22 cellular contexts compared by ENCODE assay signal in genomic region chr5:106321242-106321641, GRCh38.
DNase-seq lines count a peak whose midpoint lies in the region; ATAC-seq, FAIRE-seq and TF ChIP-seq lines count a peak whose summit lies in the region.
"Had no signal": no experiment of that assay in that cellular context is flagged by ENCODE, and none has a peak within 500 bp of the region (broad histone marks: within the 10 kb centered on the region; RNA-seq: fewer than 3 reads in every experiment).

No MANE protein-coding gene starts in this region.

- H2BK120ac ChIP-seq in H9 (ENCODE audit: low read depth, low read length, poor library complexity, severe bottlenecking), result no peak overlapping the region

- H3K27ac Mint-ChIP-seq in H9, result peak overlapping the region in 2 of 3 experiments; percentile 56 to 69; a peak in 2 of 7 replicates
- H3K27ac Mint-ChIP-seq in type B pancreatic cell, result no peak overlapping the region
- H3K27ac Mint-ChIP-seq in HFFc6, result no peak overlapping the region
- H3K27ac Mint-ChIP-seq: CD4-positive, alpha-beta memory T cell; stimulated activated memory B cell treated with anti-CD40 and anti-IgM and Interleukin-4, amounts not matched to agents 10 μg/mL and 1 μg/mL and 100 μg/mL, for 72 hours; T-helper 17 cell had no signal

- H3K23me2 ChIP-seq in H9 (ENCODE audit: insufficient read length, low read depth, low read length, poor library complexity, severe bottlenecking), result no peaks in the 10 kb centered on the region

- no peak overlapping the region for H3K4ac ChIP-seq in H9 (ENCODE audit: low read depth, low read length)

- H3K27ac ChIP-seq in H9 (ENCODE audit: insufficient read length, low read depth, low read length), result no peak overlapping the region

- H3K4me3 Mint-ChIP-seq in H9 (no peak overlapping the region), type B pancreatic cell (no peak overlapping the region), HFFc6 (no peak overlapping the region)
- H3K4me3 Mint-ChIP-seq: CD4-positive, alpha-beta memory T cell; stimulated activated memory B cell treated with anti-CD40 and anti-IgM and Interleukin-4, amounts not matched to agents 10 μg/mL and 1 μg/mL and 100 μg/mL, for 72 hours; T-helper 17 cell had no signal

- DNase-seq in H9 (no peak), RPMI7951 (ENCODE audit: low read depth) (peak; percentile 4), fibroblast of pulmonary artery (ENCODE audit: low read depth) (peak; percentile 36), type B pancreatic cell (ENCODE audit: extremely low spot score, unreplicated experiment) (no peak), HFFc6 (no peak), GM12891 (ENCODE audit: insufficient read length, low spot score) (no peak)
- DNase-seq: activated CD4-positive, alpha-beta T cell treated with anti-CD3 and anti-CD28 coated beads for 4 hours; activated naive CD4-positive, alpha-beta T cell treated with Interleukin-2 at 50 U/mL for 16 hours; activated T-cell treated with anti-CD3 and anti-CD28 coated beads, Interleukin-2, amount 50 U/mL, for 48 hours; CD4-positive, alpha-beta memory T cell; cortex of kidney; DMS 273 treated with DMSO at 0.1 percent for 48 hours; GDM1; MV-4-11; NCI-H187 treated with DMSO at 0.1 percent for 48 hours; NCI-H69; nucleus accumbens; SK-N-SH; stimulated activated CD4-positive, alpha-beta T cell treated with anti-CD3 and anti-CD28 coated beads, Interleukin-2, amount 100 ng/mL, for 48 hours; T-helper 17 cell had no signal

- TF ChIP-seq POLR2A in GM12891 (IDR thresholded peaks at IDR 0.05; ENCODE audit: low read depth, low read length), result no peak

- H2BK5ac ChIP-seq in H9 (ENCODE audit: insufficient read length, low read length), result no peak overlapping the region

- H3K27me3 Mint-ChIP-seq in H9 (ENCODE audit: low read depth), result no peaks in the 10 kb centered on the region
- H3K27me3 Mint-ChIP-seq in type B pancreatic cell, result no peaks in the 10 kb centered on the region
- no peaks in the 10 kb centered on the region for H3K27me3 Mint-ChIP-seq in HFFc6 (ENCODE audit: insufficient read depth)
- H3K27me3 Mint-ChIP-seq: CD4-positive, alpha-beta memory T cell; stimulated activated memory B cell treated with anti-CD40 and anti-IgM and Interleukin-4, amounts not matched to agents 10 μg/mL and 1 μg/mL and 100 μg/mL, for 72 hours; T-helper 17 cell had no signal

- H3K4me2 ChIP-seq in H9 (ENCODE audit: insufficient read depth, insufficient read length, low read length), result no peak overlapping the region
- H3K4me2 ChIP-seq: SK-N-SH had no signal

- H4K91ac ChIP-seq in H9 (ENCODE audit: insufficient read length, low read depth, low read length), result no peak overlapping the region

- no peak for TF ChIP-seq CTCF in H9 (conservative IDR thresholded peaks at IDR 0.05)
- TF ChIP-seq CTCF in fibroblast of pulmonary artery (IDR thresholded peaks at IDR 0.05; ENCODE audit: low read length, missing control alignments), result no peak
- TF ChIP-seq CTCF in type B pancreatic cell (conservative IDR thresholded peaks at IDR 0.05), result no peak
- no peak for TF ChIP-seq CTCF in HFFc6 (IDR thresholded peaks at IDR 0.05)

- no peaks in the 10 kb centered on the region for H3K27me3 ChIP-seq in H9 (ENCODE audit: insufficient read depth, low read length)

- no peaks in the 10 kb centered on the region for H3K9me3 ChIP-seq in H9 (ENCODE audit: control insufficient read depth, low read depth, low read length)
- H3K9me3 ChIP-seq: SK-N-SH had no signal

- WGBS in H9 (ENCODE audit: extremely low coverage, insufficient read length, low lambda C conversion rate), result no CpG with 5 or more reads among the region's 6 CpGs

- no peak for FAIRE-seq in GM12891 (lab: Jason Lieb, UNC)

- no peaks in the 10 kb centered on the region for H3K79me2 ChIP-seq in H9 (ENCODE audit: insufficient read depth, low read length)

- no peak overlapping the region for H4K5ac ChIP-seq in H9 (ENCODE audit: insufficient read length, low read depth, low read length)

- H3K9ac ChIP-seq in H9 (ENCODE audit: extremely low read depth, insufficient read length, low read length), result no peak overlapping the region
- H3K9ac ChIP-seq: SK-N-SH had no signal

- H3K4me1 Mint-ChIP-seq in H9 (no peaks in the 10 kb centered on the region), type B pancreatic cell (ENCODE audit: unreplicated experiment) (peaks cover 4% of the 10 kb centered on the region), HFFc6 (ENCODE audit: low read depth) (no peaks in the 10 kb centered on the region)
- H3K4me1 Mint-ChIP-seq: CD4-positive, alpha-beta memory T cell; stimulated activated memory B cell treated with anti-CD40 and anti-IgM and Interleukin-4, amounts not matched to agents 10 μg/mL and 1 μg/mL and 100 μg/mL, for 72 hours; T-helper 17 cell had no signal

- no peak overlapping the region for H3K4me3 ChIP-seq in fibroblast of pulmonary artery (replicated peaks; ENCODE audit: low read depth, low read length)

- H3T11ph ChIP-seq in H9 (ENCODE audit: low read length), result no peak overlapping the region

- no peak overlapping the region for H3K23ac ChIP-seq in H9 (ENCODE audit: insufficient read length, low read depth, low read length)

- H4K20me1 ChIP-seq in H9 (ENCODE audit: control insufficient read depth, insufficient read depth, insufficient read length), result no peaks in the 10 kb centered on the region

- no peak overlapping the region for H3K14ac ChIP-seq in H9 (ENCODE audit: insufficient read depth, low read length)

- H2AFZ ChIP-seq in H9 (ENCODE audit: low read length), result no peak overlapping the region

- no peak overlapping the region for H2BK15ac ChIP-seq in H9 (ENCODE audit: low read depth, low read length)

- H3K9me3 Mint-ChIP-seq in H9 (peaks cover 0 to under 1% of the 10 kb centered on the region in 2 experiments; a peak in 1 of 5 replicates), type B pancreatic cell (peaks cover 6% of the 10 kb centered on the region), HFFc6 (peaks cover 38% of the 10 kb centered on the region)
- H3K9me3 Mint-ChIP-seq: stimulated activated memory B cell treated with anti-CD40 and anti-IgM and Interleukin-4, amounts not matched to agents 10 μg/mL and 1 μg/mL and 100 μg/mL, for 72 hours had no signal

- no peak overlapping the region for H2BK12ac ChIP-seq in H9 (ENCODE audit: insufficient read length, low read depth, low read length)

- no peak overlapping the region for H3K56ac ChIP-seq in H9 (ENCODE audit: insufficient read length, low read depth, low read length)

- H3K36me3 Mint-ChIP-seq in H9 (ENCODE audit: insufficient read depth in 1 of 3, low read depth in 3 of 3) (peaks cover 0 to under 1% (median under 1%) of the 10 kb centered on the region in 3 experiments; a peak in 3 of 7 replicates), type B pancreatic cell (no peaks in the 10 kb centered on the region), HFFc6 (ENCODE audit: low read depth) (peaks cover 5% of the 10 kb centered on the region; the same call in 1 of the 2 replicates)
- H3K36me3 Mint-ChIP-seq: CD4-positive, alpha-beta memory T cell; stimulated activated memory B cell treated with anti-CD40 and anti-IgM and Interleukin-4, amounts not matched to agents 10 μg/mL and 1 μg/mL and 100 μg/mL, for 72 hours had no signal

- no peak overlapping the region for H2AK5ac ChIP-seq in H9 (ENCODE audit: insufficient read length, low read length)

- H4K8ac ChIP-seq in H9 (replicated peaks; ENCODE audit: insufficient read length, low read depth, low read length), result no peak overlapping the region

- H3K4me1 ChIP-seq in H9 (ENCODE audit: insufficient read depth, low read length), result no peaks in the 10 kb centered on the region

- H3K79me1 ChIP-seq in H9 (ENCODE audit: insufficient read depth, low read depth, low read length, poor library complexity, severe bottlenecking), result no peaks in the 10 kb centered on the region

- ATAC-seq in HG02981 (IDR thresholded peaks at IDR 0.05; ENCODE audit: unreplicated experiment), result no peak
- ATAC-seq: stimulated activated memory B cell treated with anti-CD40 and anti-IgM and Interleukin-4, amounts not matched to agents 10 μg/mL and 1 μg/mL and 100 μg/mL, for 72 hours; T-helper 17 cell had no signal

- no peak overlapping the region for H2BK20ac ChIP-seq in H9 (ENCODE audit: low read depth, low read length, poor library complexity, severe bottlenecking)

- no peak overlapping the region for H3K18ac ChIP-seq in H9 (ENCODE audit: insufficient read length, low read depth, low read length)

TF ChIP-seq in GM12891, 5 proteins besides CTCF, POLR2A, EP300 and RAD21:
- TF ChIP-seq POLR2AphosphoS5 (IDR thresholded peaks at IDR 0.05; ENCODE audit: low read depth, low read length) (no peak), PAX5 (IDR thresholded peaks at IDR 0.05; ENCODE audit: insufficient read depth, low read length, severe bottlenecking) (no peak), POU2F2 (IDR thresholded peaks at IDR 0.05; ENCODE audit: low read depth, low read length) (no peak)

Comparison
In these comparisons a context has a peak if more than half of its experiments do, and no peak if none do; other contexts are left out.
1. DNase-seq: peak in RPMI7951 (single experiment) and fibroblast of pulmonary artery (single experiment); none in H9 (single experiment), type B pancreatic cell (single experiment), HFFc6 (single experiment) and GM12891 (single experiment).
2. H3K27ac Mint-ChIP-seq: peak in H9 (2 of 3); none in type B pancreatic cell (single experiment) and HFFc6 (single experiment).